ENCODE assay signal across 9 cellular contexts in genomic region chr9:121725008-121725795, GRCh38.
DNase-seq lines count a peak whose midpoint lies in the region; ATAC-seq and TF ChIP-seq lines count a peak whose summit lies in the region.
"Had no signal": no experiment of that assay in that cellular context is flagged by ENCODE, and none has a peak within 500 bp of the region (broad histone marks: within the 10 kb centered on the region; RNA-seq: fewer than 3 reads in every experiment).

No MANE protein-coding gene starts in this region.

- no peak for TF ChIP-seq CTCF in uterus (IDR thresholded peaks at IDR 0.05)

- ATAC-seq in HG03025 (IDR thresholded peaks at IDR 0.05; ENCODE audit: low FRiP score, unreplicated experiment): no peak
- no peak for ATAC-seq in GM21447 (IDR thresholded peaks at IDR 0.05; ENCODE audit: unreplicated experiment)

- peak overlapping the region; percentile 15 for H3K9ac ChIP-seq in muscle layer of colon (ENCODE audit: low read length)

- peaks cover 88% of the 10 kb centered on the region for H3K4me1 ChIP-seq in muscle layer of colon (ENCODE audit: insufficient read depth, low read length)
- H3K4me1 ChIP-seq in uterus: peaks cover 11 to 42% of the 10 kb centered on the region in 2 donors

- intact Hi-C loops in uterus (cut with DNase I; ENCODE audit: low total_unique reads): no loop called here

- peak; percentile 31 to 63 for TF ChIP-seq POLR2A in uterus (IDR thresholded peaks at IDR 0.05)

- H3K36me3 ChIP-seq in muscle layer of colon (ENCODE audit: insufficient read depth, low read length) (no peaks in the 10 kb centered on the region), uterus (no peaks in the 10 kb centered on the region)

- H3K27ac ChIP-seq in muscle layer of colon (ENCODE audit: low read depth, low read length) (peak overlapping the region; percentile 71), uterus (peak overlapping the region; percentile 90 to 99)

- H3K4me3 ChIP-seq in muscle layer of colon (ENCODE audit: low read depth in 1 of 2, low read length in 2 of 2) (peak overlapping the region in 1 of 2 donors; percentile 22), uterus (no peak overlapping the region)

- DNase-seq in NCI-H2196 (lab: John Stamatoyannopoulos, UW; ENCODE audit: unreplicated experiment) (peak; percentile 28), NCI-H2196 treated with DMSO at 0.1 percent for 48 hours (lab: John Stamatoyannopoulos, UW; ENCODE audit: unreplicated experiment) (no peak), fibroblast of gingiva (ENCODE audit: low read depth) (peak; percentile 99), uterus (peak; percentile 97 to 99), SKM-1 treated with dmso at 0.1 percent for 144 hours (lab: John Stamatoyannopoulos, UW; ENCODE audit: unreplicated experiment) (no peak)
- DNase-seq: AML-193 had no signal

- H3K27me3 ChIP-seq in muscle layer of colon (ENCODE audit: control insufficient read depth in 1 of 2, insufficient read depth in 2 of 2, low read length in 2 of 2) (no peaks in the 10 kb centered on the region), uterus (no peaks in the 10 kb centered on the region)

- no peaks in the 10 kb centered on the region for H3K9me3 ChIP-seq in muscle layer of colon (ENCODE audit: low read length)
- no peaks in the 10 kb centered on the region for H3K9me3 ChIP-seq in uterus

Comparison
In these comparisons a context has a peak if more than half of its experiments do, and no peak if none do; other contexts are left out.
1. DNase-seq: peak in NCI-H2196 (single experiment), fibroblast of gingiva (single experiment) and uterus (2 of 2); none in NCI-H2196 treated with DMSO at 0.1 percent for 48 hours (single experiment) and SKM-1 treated with dmso at 0.1 percent for 144 hours (single experiment).